In the genomic region with DNA sequence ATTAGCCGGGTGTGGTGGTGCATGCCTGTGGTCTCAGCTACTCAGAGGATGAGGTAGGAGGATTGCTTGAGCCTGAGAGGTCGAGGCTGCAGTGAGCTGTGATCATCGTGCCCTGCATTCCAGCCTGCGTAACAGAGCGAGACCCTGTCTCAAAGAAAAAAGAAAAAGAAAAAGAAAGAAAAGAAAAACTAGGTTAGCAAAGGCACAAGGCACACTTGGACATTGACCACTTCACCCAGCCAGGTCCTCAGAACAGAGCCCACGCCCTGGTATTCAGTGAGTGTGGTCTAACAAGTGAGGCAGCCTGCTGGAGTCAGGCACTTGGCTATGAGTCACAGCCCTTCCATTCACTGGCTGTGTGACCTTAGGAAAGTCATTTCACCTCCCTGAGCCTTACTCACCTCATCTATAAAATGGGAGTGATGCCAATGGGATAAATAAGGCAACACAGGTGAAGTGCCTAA, we compare ENCODE assay signal across 12 cellular contexts. TPM values are rescaled to one million over a fixed set of nuclear protein-coding genes. Genes with fewer than 3 reads are reported as not detected.
A peak's percentile ranks its signal among the peaks of the same experiment; 100 is the strongest.
DNase-seq lines count a peak whose midpoint lies in the region; ATAC-seq and TF ChIP-seq lines count a peak whose summit lies in the region.
"Had no signal": no experiment of that assay in that cellular context is flagged by ENCODE, and none has a peak within 500 bp of the region (broad histone marks: within the 10 kb centered on the region; RNA-seq: fewer than 3 reads in every experiment).

No MANE protein-coding gene starts in this region.

- TF ChIP-seq CTCF in brain microvascular endothelial cell (IDR thresholded peaks at IDR 0.05; ENCODE audit: low read depth, low read length, missing control alignments) = no peak
- TF ChIP-seq CTCF in left lung (IDR thresholded peaks at IDR 0.05) = no peak

- no peaks in the 10 kb centered on the region for H3K27me3 ChIP-seq in brain microvascular endothelial cell (replicated peaks)
- H3K27me3 ChIP-seq in left lung = no peaks in the 10 kb centered on the region

- peak overlapping the region; percentile 12 for H3K27ac ChIP-seq in brain microvascular endothelial cell
- H3K27ac ChIP-seq in left lung = no peak overlapping the region

- H3K4me3 ChIP-seq in brain microvascular endothelial cell (ENCODE audit: low read depth, low read length) (no peak overlapping the region), left lung (no peak overlapping the region)
- H3K4me3 ChIP-seq: GM12878 had no signal

- in situ Hi-C loops in brain microvascular endothelial cell (cut with HindIII; ENCODE audit: low pct_ligation_motif_present, low sequenced_read_pairs) = no loop called here

- peaks cover 0 to 37% of the 10 kb centered on the region in 2 donors for H3K4me1 ChIP-seq in left lung

- intact Hi-C loops in left lung (cut with DNase I) = no loop called here

- DNase-seq in AG20443 (ENCODE audit: low spot score) (peak; percentile 72), HS-27A (ENCODE audit: low read depth) (peak; percentile 40), brain microvascular endothelial cell (peak; percentile 80), left lung (no peak), T-helper 2 cell (no peak)
- DNase-seq: activated effector memory CD4-positive, alpha-beta T cell treated with Interleukin-2 at 50 U/mL for 16 hours; naive thymus-derived CD4-positive, alpha-beta T cell; OCI-M1 had no signal

- H3K36me3 ChIP-seq in brain microvascular endothelial cell (replicated peaks) (no peaks in the 10 kb centered on the region), left lung (peaks cover 0 to 70% of the 10 kb centered on the region in 2 donors)

- H3K9me3 ChIP-seq in left lung = no peaks in the 10 kb centered on the region

- ATAC-seq in left lung = peak; percentile 69
- no peak for ATAC-seq in GM18870 (IDR thresholded peaks at IDR 0.05; ENCODE audit: unreplicated experiment)
- no peak for ATAC-seq in GM21390 (IDR thresholded peaks at IDR 0.05; ENCODE audit: unreplicated experiment)
- no peak for ATAC-seq in HG03521 (IDR thresholded peaks at IDR 0.05; ENCODE audit: unreplicated experiment)
- ATAC-seq: GM12878; naive thymus-derived CD4-positive, alpha-beta T cell had no signal

RNA-seq across cellular contexts. Expression of gene MILR1, which starts 10.4 kb away (rescaled TPM):
- total RNA-seq in left lung = 10 to 100 TPM; 17.3 to 34.4 TPM

RNA-seq across cellular contexts. Expression of gene POLG2, which starts 37.5 kb away (rescaled TPM):
- 10 to 100 TPM; 12.6 to 12.8 TPM for total RNA-seq in left lung

RNA-seq across cellular contexts. Expression of gene DDX5, which starts 46.8 kb away (rescaled TPM):
- total RNA-seq in left lung = 100 to 1,000 TPM; 712 to 729 TPM

RNA-seq across cellular contexts. Expression of gene CEP95, which starts 47.5 kb away (rescaled TPM):
- total RNA-seq in left lung = 10 to 100 TPM; 21.2 to 26.3 TPM

Comparison
In these comparisons a context has a peak if more than half of its experiments do, and no peak if none do; other contexts are left out.
1. DNase-seq: peak in AG20443 (single experiment), HS-27A (single experiment) and brain microvascular endothelial cell (single experiment); none in left lung (0 of 2) and T-helper 2 cell (0 of 5).